30 cellular contexts compared by ENCODE assay signal in the genomic region with DNA sequence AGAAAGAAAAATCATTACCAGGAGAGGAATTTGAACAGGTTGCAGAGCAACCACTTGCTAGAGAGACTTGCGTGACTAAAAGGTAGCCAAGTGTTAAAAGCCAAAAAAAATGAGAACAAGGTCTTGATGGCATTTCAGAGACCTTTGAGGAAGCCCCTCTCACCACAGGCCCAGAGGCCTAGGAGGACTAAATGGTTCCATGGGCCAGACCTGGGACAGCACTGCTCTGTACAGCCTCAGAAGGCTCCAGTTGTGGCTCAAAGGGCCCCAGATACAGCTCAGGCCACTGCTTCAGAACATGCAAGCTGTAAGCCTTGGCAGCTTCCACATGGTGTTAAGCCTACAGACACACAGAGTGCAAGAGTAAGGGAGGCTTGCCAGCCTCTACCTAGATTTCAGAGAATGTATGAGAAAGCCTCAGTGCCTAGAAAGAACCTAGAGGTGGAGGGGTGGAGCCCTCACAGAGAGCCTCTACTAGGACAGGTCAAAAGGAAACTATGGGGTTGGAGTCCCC. TPM values are rescaled to one million over a fixed set of nuclear protein-coding genes. Genes with fewer than 3 reads are reported as not detected.
"Had no signal": no experiment of that assay in that cellular context is flagged by ENCODE, and none has a peak within 500 bp of the region (broad histone marks: within the 10 kb centered on the region; RNA-seq: fewer than 3 reads in every experiment).

No MANE protein-coding gene starts in this region.

- H3K4me3 Mint-ChIP-seq: activated CD4-positive, alpha-beta memory T cell treated with anti-CD3 and anti-CD28 coated beads, Interleukin-2, amount 10 ng/mL, durations not matched to agents 7 days and 5 days; activated CD4-positive, alpha-beta T cell treated with anti-CD3 and anti-CD28 coated beads, Interleukin-2, amount 10 ng/mL, durations not matched to agents 7 days and 5 days; activated naive CD4-positive, alpha-beta T cell treated with anti-CD3 and anti-CD28 coated beads for 36 hours; activated naive CD8-positive, alpha-beta T cell; activated T-helper 17 cell treated with anti-CD3 and anti-CD28 coated beads, Interleukin-2, amount 50 U/mL, for 72 hours; T-cell had no signal

- H3K27ac ChIP-seq: adrenal gland, SK-N-MC, VCaP had no signal

- H3K36me3 Mint-ChIP-seq: T-cell had no signal

- ATAC-seq: activated T-helper 17 cell treated with anti-CD3 and anti-CD28 coated beads, Interleukin-2, amount 50 U/mL, for 72 hours; T-cell had no signal

- H3K27me3 Mint-ChIP-seq: activated naive CD8-positive, alpha-beta T cell had no signal

- H3K9me3 Mint-ChIP-seq: activated CD4-positive, alpha-beta memory T cell treated with anti-CD3 and anti-CD28 coated beads, Interleukin-2, amount 10 ng/mL, durations not matched to agents 7 days and 5 days; activated T-helper 17 cell treated with anti-CD3 and anti-CD28 coated beads, Interleukin-2, amount 50 U/mL, for 72 hours had no signal

- H3K4me1 Mint-ChIP-seq: activated CD4-positive, alpha-beta memory T cell treated with anti-CD3 and anti-CD28 coated beads, Interleukin-2, amount 10 ng/mL, durations not matched to agents 7 days and 5 days; activated CD4-positive, alpha-beta T cell treated with anti-CD3 and anti-CD28 coated beads, Interleukin-2, amount 10 ng/mL, durations not matched to agents 7 days and 5 days; activated T-helper 17 cell treated with anti-CD3 and anti-CD28 coated beads, Interleukin-2, amount 50 U/mL, for 72 hours; T-cell had no signal

- H3K4me3 ChIP-seq: adrenal gland, SK-N-MC had no signal

- DNase-seq: activated CD4-positive, alpha-beta memory T cell treated with anti-CD3 and anti-CD28 coated beads, Interleukin-2, amount 10 ng/mL, durations not matched to agents 7 days and 5 days; activated CD4-positive, alpha-beta T cell treated with anti-CD3 and anti-CD28 coated beads, Interleukin-2, amount 10 ng/mL, durations not matched to agents 7 days and 5 days; activated CD4-positive, CD25-positive, alpha-beta regulatory T cell; activated gamma-delta T cell; activated naive CD4-positive, alpha-beta T cell treated with anti-CD3 and anti-CD28 coated beads for 36 hours; activated T-cell treated with anti-CD3 and anti-CD28 coated beads for 4 hours; activated T-cell treated with anti-CD3 and anti-CD28 coated beads, Interleukin-2, amount 50 U/mL, for 48 hours; anterior cingulate cortex; cerebellar nuclear complex; NCI-H1092; NCI-H1417; NCI-H2029; NCI-H345; NCI-H510A; NCI-H526 treated with DMSO at 0.1 percent for 48 hours; NCI-H82; SIG-M5; T-cell; T-helper 2 cell had no signal

- H3K36me3 ChIP-seq: adrenal gland had no signal

- H3K27me3 ChIP-seq: adrenal gland had no signal

- H3K27ac Mint-ChIP-seq: activated CD4-positive, alpha-beta memory T cell treated with anti-CD3 and anti-CD28 coated beads, Interleukin-2, amount 10 ng/mL, durations not matched to agents 7 days and 5 days; activated CD4-positive, alpha-beta T cell treated with anti-CD3 and anti-CD28 coated beads, Interleukin-2, amount 10 ng/mL, durations not matched to agents 7 days and 5 days; activated naive CD4-positive, alpha-beta T cell treated with anti-CD3 and anti-CD28 coated beads for 36 hours; activated naive CD8-positive, alpha-beta T cell; activated T-helper 17 cell treated with anti-CD3 and anti-CD28 coated beads, Interleukin-2, amount 50 U/mL, for 72 hours; T-cell had no signal

RNA-seq across cellular contexts. Expression of a gene that starts 15.3 kb away (rescaled TPM):
- total RNA-seq: activated CD4-positive, alpha-beta memory T cell treated with anti-CD3 and anti-CD28 coated beads, Interleukin-2, amount 10 ng/mL, durations not matched to agents 7 days and 5 days; activated CD4-positive, alpha-beta T cell treated with anti-CD3 and anti-CD28 coated beads, Interleukin-2, amount 10 ng/mL, durations not matched to agents 7 days and 5 days; activated CD8-positive, alpha-beta memory T cell treated with anti-CD3 and anti-CD28 coated beads for 36 hours; activated naive CD4-positive, alpha-beta T cell treated with anti-CD3 and anti-CD28 coated beads for 36 hours; adrenal gland; cardiac septum; LHCN-M2; M059J; OCI-LY7; RPMI7951 had no signal
